ENCODE assay signal across 24 cellular contexts in the genomic region with DNA sequence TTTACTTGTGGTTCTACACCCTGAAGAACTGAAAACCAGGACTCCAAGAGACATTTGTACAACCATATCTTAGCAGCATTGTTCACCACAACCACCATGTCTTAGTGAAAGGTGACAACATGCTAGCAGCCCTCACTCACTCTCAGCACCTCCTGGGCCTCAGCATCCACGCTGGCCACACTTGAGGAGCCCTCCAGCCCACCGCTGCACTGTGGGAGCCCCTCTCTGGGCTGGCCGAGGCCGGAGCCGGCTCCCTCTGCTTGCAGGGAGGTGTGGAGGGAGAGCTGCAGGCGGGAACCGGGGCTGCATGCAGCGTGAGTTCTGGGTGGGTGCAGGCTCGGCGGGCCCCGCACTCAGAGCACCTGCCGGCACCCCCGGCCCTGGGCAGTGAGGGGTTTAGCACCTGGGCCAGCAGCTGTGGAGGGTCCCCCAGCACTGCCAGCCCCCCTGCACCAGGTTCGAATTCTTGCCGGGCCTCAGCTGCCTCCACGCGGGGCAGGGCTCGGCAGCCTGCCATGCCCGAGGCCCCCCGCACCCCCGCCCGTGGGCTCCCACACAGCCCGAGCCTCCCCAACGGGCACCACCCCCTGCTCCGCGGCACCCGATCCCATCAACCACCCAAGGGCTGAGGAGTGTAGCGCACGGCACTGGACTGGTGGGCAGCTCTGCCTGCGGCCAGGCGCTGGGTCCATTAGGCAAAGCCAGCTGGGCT. TPM values are rescaled to one million over a fixed set of nuclear protein-coding genes. Genes with fewer than 3 reads are reported as not detected.
A peak's percentile ranks its signal among the peaks of the same experiment; 100 is the strongest.
DNase-seq lines count a peak whose midpoint lies in the region; ATAC-seq and TF ChIP-seq lines count a peak whose summit lies in the region.
"Had no signal": no experiment of that assay in that cellular context is flagged by ENCODE, and none has a peak within 500 bp of the region (broad histone marks: within the 10 kb centered on the region; RNA-seq: fewer than 3 reads in every experiment).

No MANE protein-coding gene starts in this region.

- H3K36me3 ChIP-seq in lower lobe of right lung (no peaks in the 10 kb centered on the region), upper lobe of right lung (no peaks in the 10 kb centered on the region)

- H3K27me3 ChIP-seq in lower lobe of right lung (ENCODE audit: low read depth) (no peaks in the 10 kb centered on the region), upper lobe of right lung (no peaks in the 10 kb centered on the region)

- no peak overlapping the region for H3K27ac Mint-ChIP-seq in stimulated activated naive CD8-positive, alpha-beta T cell treated with anti-CD3 and anti-CD28 coated beads, Interleukin-15, amount 100 ng/mL, for 72 hours
- H3K27ac Mint-ChIP-seq: CD4-positive, alpha-beta memory T cell; IgD-negative memory B cell had no signal

- no peaks in the 10 kb centered on the region for H3K27me3 Mint-ChIP-seq in stimulated activated naive CD8-positive, alpha-beta T cell treated with anti-CD3 and anti-CD28 coated beads, Interleukin-15, amount 100 ng/mL, for 72 hours
- H3K27me3 Mint-ChIP-seq: CD4-positive, alpha-beta memory T cell; IgD-negative memory B cell had no signal

- H3K9me3 Mint-ChIP-seq in stimulated activated naive CD8-positive, alpha-beta T cell treated with anti-CD3 and anti-CD28 coated beads, Interleukin-15, amount 100 ng/mL, for 72 hours = peaks cover 0 to 6% of the 10 kb centered on the region in 2 donors
- H3K9me3 Mint-ChIP-seq: CD4-positive, alpha-beta memory T cell; IgD-negative memory B cell had no signal

- H3K9me3 ChIP-seq in lower lobe of right lung = no peaks in the 10 kb centered on the region
- no peaks in the 10 kb centered on the region for H3K9me3 ChIP-seq in upper lobe of right lung

- no peak overlapping the region for H3K4me3 Mint-ChIP-seq in stimulated activated naive CD8-positive, alpha-beta T cell treated with anti-CD3 and anti-CD28 coated beads, Interleukin-15, amount 100 ng/mL, for 72 hours
- H3K4me3 Mint-ChIP-seq: CD4-positive, alpha-beta memory T cell; IgD-negative memory B cell had no signal

- H3K4me1 Mint-ChIP-seq in stimulated activated naive CD8-positive, alpha-beta T cell treated with anti-CD3 and anti-CD28 coated beads, Interleukin-15, amount 100 ng/mL, for 72 hours = peaks cover 34% of the 10 kb centered on the region

- H3K27ac ChIP-seq in lower lobe of right lung (no peak overlapping the region), upper lobe of right lung (no peak overlapping the region)
- H3K27ac ChIP-seq: BLaER1 treated with 17β-estradiol and CSF1 and Interleukin-3, amounts not matched to agents 10 nM and 100 nM had no signal

- peak; percentile 54 for DNase-seq in activated effector memory CD4-positive, alpha-beta T cell treated with anti-CD3 and anti-CD28 coated beads, Interleukin-2, amount 50 U/mL, for 16 hours
- DNase-seq in activated effector memory CD4-positive, alpha-beta T cell treated with Interleukin-2 at 50 U/mL for 16 hours = no peak
- DNase-seq in stimulated activated naive CD8-positive, alpha-beta T cell treated with anti-CD3 and anti-CD28 coated beads, Interleukin-15, amount 100 ng/mL, for 72 hours = no peak
- DNase-seq in stimulated activated naive CD8-positive, alpha-beta T cell treated with anti-CD3 and anti-CD28 coated beads, Interleukin-15, Interleukin-2, amounts not matched to agents 100 U/mL and 50 U/mL, for 24 hours = no peak
- DNase-seq in lower lobe of right lung (peak; percentile 37), upper lobe of right lung (peak; percentile 63), globus pallidus (ENCODE audit: low spot score) (no peak)
- no peak for DNase-seq in activated CD8-positive, alpha-beta memory T cell treated with anti-CD3 and anti-CD28 coated beads, Interleukin-2, amount 50 U/mL, for 48 hours
- DNase-seq: 8988T; CD4-positive, alpha-beta memory T cell; GDM1; GOT3; Karpas-422; MV-4-11; NCI-H1694 treated with DMSO at 0.1 percent for 48 hours; NCI-H2081 treated with DMSO at 0.1 percent for 48 hours; NCI-H2171 treated with DMSO at 0.1 percent for 48 hours; NCI-H524 treated with DMSO at 0.1 percent for 48 hours; OCI-M1; SHP77 treated with DMSO at 0.1 percent for 48 hours had no signal

- intact Hi-C loops in lower lobe of right lung (cut with DNase I) (no loop called here), upper lobe of right lung (cut with DNase I) (no loop called here)

- H3K4me1 ChIP-seq in lower lobe of right lung = no peaks in the 10 kb centered on the region
- H3K4me1 ChIP-seq in upper lobe of right lung = no peaks in the 10 kb centered on the region

- H3K4me3 ChIP-seq in lower lobe of right lung = no peak overlapping the region
- H3K4me3 ChIP-seq in upper lobe of right lung = no peak overlapping the region
- H3K4me3 ChIP-seq: BLaER1 treated with 17β-estradiol and CSF1 and Interleukin-3, amounts not matched to agents 10 nM and 100 nM had no signal

- peak; percentile 47 for ATAC-seq in stimulated activated naive CD8-positive, alpha-beta T cell treated with anti-CD3 and anti-CD28 coated beads, Interleukin-15, amount 100 ng/mL, for 72 hours
- ATAC-seq in stimulated activated naive CD8-positive, alpha-beta T cell treated with anti-CD3 and anti-CD28 coated beads, Interleukin-15, Interleukin-2, amounts not matched to agents 100 U/mL and 50 U/mL, for 24 hours = no peak
- ATAC-seq in lower lobe of right lung (peak in 1 of 2 donors; percentile 19), upper lobe of right lung (peak; percentile 26)

- no peak for TF ChIP-seq CTCF in lower lobe of right lung (IDR thresholded peaks at IDR 0.05)
- no peak for TF ChIP-seq CTCF in upper lobe of right lung (IDR thresholded peaks at IDR 0.05)

RNA-seq across cellular contexts. Expression of a gene that starts 9.2 kb away (rescaled TPM):
- total RNA-seq in lower lobe of right lung (11.7 TPM), upper lobe of right lung (9.7 TPM)

RNA-seq across cellular contexts. Expression of a gene that starts 32.6 kb away (rescaled TPM):
- total RNA-seq in lower lobe of right lung = 0.65 TPM
- total RNA-seq in upper lobe of right lung = 0.55 TPM
- total RNA-seq: CD4-positive, alpha-beta memory T cell; Daoy; M059J had no signal

Comparison
In these comparisons a context has a peak if more than half of its experiments do, and no peak if none do; other contexts are left out.
1. DNase-seq: peak in activated effector memory CD4-positive, alpha-beta T cell treated with anti-CD3 and anti-CD28 coated beads, Interleukin-2, amount 50 U/mL, for 16 hours (single experiment), lower lobe of right lung (single experiment) and upper lobe of right lung (single experiment); none in activated effector memory CD4-positive, alpha-beta T cell treated with Interleukin-2 at 50 U/mL for 16 hours (single experiment), stimulated activated naive CD8-positive, alpha-beta T cell treated with anti-CD3 and anti-CD28 coated beads, Interleukin-15, amount 100 ng/mL, for 72 hours (0 of 2), stimulated activated naive CD8-positive, alpha-beta T cell treated with anti-CD3 and anti-CD28 coated beads, Interleukin-15, Interleukin-2, amounts not matched to agents 100 U/mL and 50 U/mL, for 24 hours (single experiment), activated CD8-positive, alpha-beta memory T cell treated with anti-CD3 and anti-CD28 coated beads, Interleukin-2, amount 50 U/mL, for 48 hours (single experiment) and globus pallidus (single experiment).